Comparison of ENCODE assay signal across 1 cellular context in genomic region chr10:10044959-10045764, GRCh38.
TF ChIP-seq lines count a peak whose summit lies in the region.

No MANE protein-coding gene starts in this region.

TF ChIP-seq in GM23338, 12 proteins besides CTCF, POLR2A, EP300 and RAD21:
- TF ChIP-seq ZNF462 (CRISPR knock-in tag; IDR thresholded peaks at IDR 0.05) (no peak), CREB1 (CRISPR knock-in tag; IDR thresholded peaks at IDR 0.05; ENCODE audit: low read depth) (no peak), EZH2phosphoT487 (IDR thresholded peaks at IDR 0.05; ENCODE audit: unreplicated experiment) (no peak), NANOG (IDR thresholded peaks at IDR 0.05; ENCODE audit: borderline replicate concordance) (no peak), EZH2 (IDR thresholded peaks at IDR 0.05; ENCODE audit: low read depth, unreplicated experiment) (no peak), ZNF114 (CRISPR knock-in tag; IDR thresholded peaks at IDR 0.05) (no peak), POLR2AphosphoS5 (IDR thresholded peaks at IDR 0.05; ENCODE audit: low read depth) (no peak), ZNF331 (CRISPR knock-in tag; IDR thresholded peaks at IDR 0.05; ENCODE audit: low read depth) (no peak), JUNB (IDR thresholded peaks at IDR 0.05; ENCODE audit: unreplicated experiment) (no peak), STAT1 (IDR thresholded peaks at IDR 0.05; ENCODE audit: unreplicated experiment) (no peak)
- TF ChIP-seq, protein P1, sequence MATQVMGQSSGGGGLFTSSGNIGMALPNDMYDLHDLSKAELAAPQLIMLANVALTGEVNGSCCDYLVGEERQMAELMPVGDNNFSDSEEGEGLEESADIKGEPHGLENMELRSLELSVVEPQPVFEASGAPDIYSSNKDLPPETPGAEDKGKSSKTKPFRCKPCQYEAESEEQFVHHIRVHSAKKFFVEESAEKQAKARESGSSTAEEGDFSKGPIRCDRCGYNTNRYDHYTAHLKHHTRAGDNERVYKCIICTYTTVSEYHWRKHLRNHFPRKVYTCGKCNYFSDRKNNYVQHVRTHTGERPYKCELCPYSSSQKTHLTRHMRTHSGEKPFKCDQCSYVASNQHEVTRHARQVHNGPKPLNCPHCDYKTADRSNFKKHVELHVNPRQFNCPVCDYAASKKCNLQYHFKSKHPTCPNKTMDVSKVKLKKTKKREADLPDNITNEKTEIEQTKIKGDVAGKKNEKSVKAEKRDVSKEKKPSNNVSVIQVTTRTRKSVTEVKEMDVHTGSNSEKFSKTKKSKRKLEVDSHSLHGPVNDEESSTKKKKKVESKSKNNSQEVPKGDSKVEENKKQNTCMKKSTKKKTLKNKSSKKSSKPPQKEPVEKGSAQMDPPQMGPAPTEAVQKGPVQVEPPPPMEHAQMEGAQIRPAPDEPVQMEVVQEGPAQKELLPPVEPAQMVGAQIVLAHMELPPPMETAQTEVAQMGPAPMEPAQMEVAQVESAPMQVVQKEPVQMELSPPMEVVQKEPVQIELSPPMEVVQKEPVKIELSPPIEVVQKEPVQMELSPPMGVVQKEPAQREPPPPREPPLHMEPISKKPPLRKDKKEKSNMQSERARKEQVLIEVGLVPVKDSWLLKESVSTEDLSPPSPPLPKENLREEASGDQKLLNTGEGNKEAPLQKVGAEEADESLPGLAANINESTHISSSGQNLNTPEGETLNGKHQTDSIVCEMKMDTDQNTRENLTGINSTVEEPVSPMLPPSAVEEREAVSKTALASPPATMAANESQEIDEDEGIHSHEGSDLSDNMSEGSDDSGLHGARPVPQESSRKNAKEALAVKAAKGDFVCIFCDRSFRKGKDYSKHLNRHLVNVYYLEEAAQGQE (IDR thresholded peaks at IDR 0.05; ENCODE audit: unreplicated experiment): no peak
- TF ChIP-seq, protein P2, sequence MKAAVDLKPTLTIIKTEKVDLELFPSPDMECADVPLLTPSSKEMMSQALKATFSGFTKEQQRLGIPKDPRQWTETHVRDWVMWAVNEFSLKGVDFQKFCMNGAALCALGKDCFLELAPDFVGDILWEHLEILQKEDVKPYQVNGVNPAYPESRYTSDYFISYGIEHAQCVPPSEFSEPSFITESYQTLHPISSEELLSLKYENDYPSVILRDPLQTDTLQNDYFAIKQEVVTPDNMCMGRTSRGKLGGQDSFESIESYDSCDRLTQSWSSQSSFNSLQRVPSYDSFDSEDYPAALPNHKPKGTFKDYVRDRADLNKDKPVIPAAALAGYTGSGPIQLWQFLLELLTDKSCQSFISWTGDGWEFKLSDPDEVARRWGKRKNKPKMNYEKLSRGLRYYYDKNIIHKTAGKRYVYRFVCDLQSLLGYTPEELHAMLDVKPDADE (IDR thresholded peaks at IDR 0.05): no peak
TF ChIP-seq in GM23338: peak in this region for 0.
